In genomic region chr5:157546456-157547100, GRCh38 we compare ENCODE assay signal across 13 cellular contexts. TPM values are rescaled to one million over a fixed set of nuclear protein-coding genes. Genes with fewer than 3 reads are reported as not detected.
DNase-seq lines count a peak whose midpoint lies in the region; ATAC-seq and TF ChIP-seq lines count a peak whose summit lies in the region.
"Had no signal": no experiment of that assay in that cellular context is flagged by ENCODE, and none has a peak within 500 bp of the region (broad histone marks: within the 10 kb centered on the region; RNA-seq: fewer than 3 reads in every experiment).

No MANE protein-coding gene starts in this region.

- H3K14ac ChIP-seq in IMR-90 (replicated peaks; ENCODE audit: low read depth, low read length) = peak overlapping the region; percentile 77

- H2BK5ac ChIP-seq in IMR-90 (ENCODE audit: low read depth, low read length, poor library complexity, severe bottlenecking) = peak overlapping the region; percentile 97

- H3K27ac Mint-ChIP-seq in naive B cell = peak overlapping the region; percentile 34 to 94 (median 80)

- peaks cover 25% of the 10 kb centered on the region for H3K9me1 ChIP-seq in IMR-90 (ENCODE audit: insufficient read depth, low read length)

- H3K4me3 Mint-ChIP-seq in naive B cell = peak overlapping the region in 7 of 8 donors; percentile 11 to 63 (median 56)

- peaks cover 3% of the 10 kb centered on the region for H3K36me3 ChIP-seq in IMR-90 (ENCODE audit: control insufficient read depth, insufficient read depth, low read length)
- H3K36me3 ChIP-seq in effector memory CD4-positive, alpha-beta T cell (ENCODE audit: control insufficient read depth, insufficient read depth, low read length) = no peaks in the 10 kb centered on the region
- H3K36me3 ChIP-seq: upper lobe of left lung had no signal

- H2BK15ac ChIP-seq in IMR-90 (ENCODE audit: low read depth, low read length) = peak overlapping the region; percentile 93; the same call in 1 of the 3 replicates

- TF ChIP-seq RAD21 in IMR-90 (IDR thresholded peaks at IDR 0.05; ENCODE audit: low read length) = no peak

- dilution Hi-C loops in IMR-90 (cut with HindIII; ENCODE audit: low sequenced_read_pairs, unreplicated experiment) = no loop called here

- H3K4ac ChIP-seq in IMR-90 (ENCODE audit: low read depth, low read length) = peak overlapping the region; percentile 100

- BruUV-seq in IMR-90 (replicated peaks; lab: Mats Ljungman, UMichigan) = no TSS peak

- peaks cover 29 to 75% of the 10 kb centered on the region in 2 experiments; a peak in 3 of 4 replicates for H3K79me1 ChIP-seq in IMR-90 (ENCODE audit: low read depth in 1 of 2, low read length in 2 of 2)

- H3K9me3 Mint-ChIP-seq in naive B cell = no peaks in the 10 kb centered on the region

- TF ChIP-seq CTCF in AG10803 (conservative IDR thresholded peaks at IDR 0.05; ENCODE audit: low read length) = no peak
- no peak for TF ChIP-seq CTCF in IMR-90 (conservative IDR thresholded peaks at IDR 0.05; ENCODE audit: low read depth, low read length)

- H4K8ac ChIP-seq in IMR-90 (ENCODE audit: low read depth in 2 of 2, low read length in 2 of 2) = peak overlapping the region; percentile 52 to 81; a peak in 3 of 4 replicates

- H3K4me2 ChIP-seq in IMR-90 (ENCODE audit: low read depth, low read length) = no peak overlapping the region

- H3K9me3 ChIP-seq in IMR-90 (ENCODE audit: control insufficient read depth, insufficient read depth, low read length) = no peaks in the 10 kb centered on the region
- H3K9me3 ChIP-seq in effector memory CD4-positive, alpha-beta T cell (ENCODE audit: control insufficient read depth, low read length) = no peaks in the 10 kb centered on the region
- H3K9me3 ChIP-seq: psoas muscle, upper lobe of left lung had no signal

- H3K27ac ChIP-seq in IMR-90 (ENCODE audit: insufficient read depth, low read length) = peak overlapping the region; percentile 31
- H3K27ac ChIP-seq in effector memory CD4-positive, alpha-beta T cell (ENCODE audit: insufficient read depth, low read length, poor library complexity, severe bottlenecking) = peak overlapping the region; percentile 50
- H3K27ac ChIP-seq: psoas muscle had no signal

- peak overlapping the region; percentile 78; the same call in 1 of the 2 replicates for H2BK20ac ChIP-seq in IMR-90 (ENCODE audit: low read depth, low read length)

- H2AFZ ChIP-seq in IMR-90 (replicated peaks; ENCODE audit: low read length, poor library complexity) = no peak overlapping the region

- peak overlapping the region; percentile 51 for H4K91ac ChIP-seq in IMR-90 (ENCODE audit: insufficient read depth, low read depth, low read length)

- H3K56ac ChIP-seq in IMR-90 (ENCODE audit: extremely low read depth, insufficient read depth, low read length) = no peak overlapping the region

- 0 out of 2 replicates have a peak overlapping the region, but pooled peaks have one; percentile 13 for H4K5ac ChIP-seq in IMR-90 (ENCODE audit: low read depth, low read length)

- WGBS in IMR-90 (ENCODE audit: extremely low coverage in 2 of 2, insufficient read length in 1 of 2), 2 experiments = no CpG with 5 or more reads among the region's 6 CpGs

- peak overlapping the region; percentile 19 for H3K23ac ChIP-seq in IMR-90 (ENCODE audit: low read depth, low read length)

- CTCF ChIA-PET in IMR-90 (lab: Yijun Ruan, JAX) = interaction anchor here (1.1 kb wide), 1 partner anchor 14 kb away, joined by 3 read pairs; no protein-coding TSS in a partner anchor

- H3K4me1 Mint-ChIP-seq in naive B cell = peaks cover 89 to 100% (median 96%) of the 10 kb centered on the region in 3 donors

- H3K27me3 ChIP-seq in IMR-90 (ENCODE audit: control insufficient read depth, insufficient read depth, low read length) = no peaks in the 10 kb centered on the region
- H3K27me3 ChIP-seq in effector memory CD4-positive, alpha-beta T cell (replicated peaks; ENCODE audit: control insufficient read depth, insufficient read depth, low read length, poor library complexity, severe bottlenecking) = no peaks in the 10 kb centered on the region
- H3K27me3 ChIP-seq: upper lobe of left lung had no signal

- no peaks in the 10 kb centered on the region for H3K27me3 Mint-ChIP-seq in naive B cell

- H3K36me3 Mint-ChIP-seq in naive B cell = peaks cover 29 to 42% of the 10 kb centered on the region in 2 donors

- no peak overlapping the region for H2AK9ac ChIP-seq in IMR-90 (replicated peaks; ENCODE audit: low read depth, low read length, poor library complexity)

- intact Hi-C loops in IMR-90 (cut with micrococcal nuclease) = no loop called here

- POLR2A ChIA-PET in IMR-90 (lab: Charles Lee; ENCODE audit: unreplicated experiment) = interaction anchor here (0.6 kb wide), 1 partner anchor 20 kb away, joined by 3 read pairs; no protein-coding TSS in a partner anchor

- H3K18ac ChIP-seq in IMR-90 (ENCODE audit: low read depth, low read length) = peak overlapping the region; percentile 58

- H2AK5ac ChIP-seq in IMR-90 (ENCODE audit: low read depth, low read length) = peak overlapping the region; percentile 90

- no peak overlapping the region for H3K9ac ChIP-seq in IMR-90 (ENCODE audit: low read depth, low read length)

- peak; percentile 7 for ATAC-seq in IMR-90 (ENCODE audit: low read depth)
- no peak for ATAC-seq in naive B cell (ENCODE audit: low read depth in 2 of 2)
- ATAC-seq in HG02588 (IDR thresholded peaks at IDR 0.05; ENCODE audit: unreplicated experiment) = no peak
- ATAC-seq: psoas muscle, SK-N-SH treated with all-trans-retinoic acid at 6 μM for 48 hours had no signal

- H3K4me3 ChIP-seq in AG10803 (ENCODE audit: low read length) (no peak overlapping the region), IMR-90 (ENCODE audit: insufficient read depth, low read depth, low read length) (no peak overlapping the region)
- H3K4me3 ChIP-seq in effector memory CD4-positive, alpha-beta T cell (ENCODE audit: insufficient read depth, low read depth, low read length, poor library complexity, severe bottlenecking) = no peak overlapping the region
- H3K4me3 ChIP-seq: psoas muscle, upper lobe of left lung had no signal

- DNase-seq in AG10803 (ENCODE audit: low read depth) (peak; percentile 50), IMR-90 (peak; percentile 65), naive B cell (no peak), GOT3 (lab: John Stamatoyannopoulos, UW) (no peak), HCEC 1CT (no peak), HPDE6-E6E7 (ENCODE audit: extremely low spot score) (no peak)
- DNase-seq in effector memory CD4-positive, alpha-beta T cell = no peak
- DNase-seq: NCI-H1092 treated with DMSO at 0.1 percent for 48 hours, NCI-H748 treated with DMSO at 0.1 percent for 48 hours, psoas muscle, upper lobe of left lung had no signal

- peak overlapping the region; percentile 99 for H2BK120ac ChIP-seq in IMR-90 (ENCODE audit: low read depth, low read length)

- peaks cover 16% of the 10 kb centered on the region; the same call in 1 of the 2 replicates for H4K20me1 ChIP-seq in IMR-90 (ENCODE audit: insufficient read depth, low read length)

- in situ Hi-C loops in IMR-90 (cut with MboI; ENCODE audit: low sequenced_read_pairs) = no loop called here

- TF ChIP-seq POLR2A in IMR-90 (IDR thresholded peaks at IDR 0.05; ENCODE audit: low read depth, low read length) = no peak

- H3K4me1 ChIP-seq in IMR-90 (ENCODE audit: control insufficient read depth, insufficient read depth, low read length) = peaks cover 49% of the 10 kb centered on the region
- peaks cover 77% of the 10 kb centered on the region for H3K4me1 ChIP-seq in effector memory CD4-positive, alpha-beta T cell (ENCODE audit: control insufficient read depth, insufficient read depth, low read length, poor library complexity, severe bottlenecking)

TF ChIP-seq in IMR-90, 13 proteins besides CTCF, POLR2A, EP300 and RAD21:
- TF ChIP-seq CHD1 (IDR thresholded peaks at IDR 0.05; ENCODE audit: low read depth, low read length) = no peak
- TF ChIP-seq BHLHE40 (IDR thresholded peaks at IDR 0.05; ENCODE audit: low read depth, low read length) = no peak; the same call in 1 of the 2 replicates
- no peak for TF ChIP-seq USF2 (IDR thresholded peaks at IDR 0.05; ENCODE audit: low read depth, low read length)
- no peak for TF ChIP-seq CEBPB (IDR thresholded peaks at IDR 0.05; ENCODE audit: low read depth, low read length)
- no peak for TF ChIP-seq NFE2L2 (IDR thresholded peaks at IDR 0.05; ENCODE audit: low read depth, low read length)
- TF ChIP-seq SMC3 (IDR thresholded peaks at IDR 0.05; ENCODE audit: low read depth, low read length) = no peak
- no peak for TF ChIP-seq MAZ (IDR thresholded peaks at IDR 0.05; ENCODE audit: borderline replicate concordance, low read depth, low read length)
- no peak for TF ChIP-seq RCOR1 (IDR thresholded peaks at IDR 0.05; ENCODE audit: insufficient replicate concordance, low read length)
- no peak for TF ChIP-seq RFX5 (IDR thresholded peaks at IDR 0.05; ENCODE audit: low read depth, low read length)
- no peak for TF ChIP-seq MXI1 (IDR thresholded peaks at IDR 0.05; ENCODE audit: borderline replicate concordance, low read depth, low read length)
- TF ChIP-seq FOS (IDR thresholded peaks at IDR 0.05; ENCODE audit: low read depth, low read length) = no peak
- TF ChIP-seq ELK1 (IDR thresholded peaks at IDR 0.05; ENCODE audit: borderline replicate concordance, low read depth, low read length) = no peak
- TF ChIP-seq MAFK (IDR thresholded peaks at IDR 0.05; ENCODE audit: low read depth, low read length) = no peak
TF ChIP-seq in IMR-90: peak in this region for 0.

RNA-seq across cellular contexts. Expression of gene ADAM19, which starts 29.0 kb away (rescaled TPM):
- total RNA-seq in IMR-90 (2012; rRNA removed) = 35.5 and 38.3 TPM in 2 replicates
- 47.8 and 49.2 TPM in 2 replicates for polyA plus RNA-seq in IMR-90 (2012; rRNA removed)
- polyA plus RNA-seq in IMR-90 (2012; cell fraction: cytosol; rRNA removed) = 25.7 and 37.1 TPM in 2 replicates
- polyA plus RNA-seq in IMR-90 (2012; cell fraction: nucleus; rRNA removed; ENCODE audit: low replicate concordance) = 70.4 and 79.6 TPM in 2 replicates
- polyA plus RNA-seq in naive B cell (ENCODE audit: low read depth in 6 of 6) = 10 to 100 TPM in 5 of 6 donors, 1 to 10 TPM in 1; 6.3 to 75.5 (median 43.4) TPM

Comparison
In these comparisons a context has a peak if more than half of its experiments do, and no peak if none do; other contexts are left out.
1. DNase-seq: peak in AG10803 (single experiment) and IMR-90 (single experiment); none in effector memory CD4-positive, alpha-beta T cell (0 of 3), naive B cell (single experiment), GOT3 (single experiment), HCEC 1CT (single experiment) and HPDE6-E6E7 (single experiment).